38 cellular contexts compared by ENCODE assay signal in the genomic region with DNA sequence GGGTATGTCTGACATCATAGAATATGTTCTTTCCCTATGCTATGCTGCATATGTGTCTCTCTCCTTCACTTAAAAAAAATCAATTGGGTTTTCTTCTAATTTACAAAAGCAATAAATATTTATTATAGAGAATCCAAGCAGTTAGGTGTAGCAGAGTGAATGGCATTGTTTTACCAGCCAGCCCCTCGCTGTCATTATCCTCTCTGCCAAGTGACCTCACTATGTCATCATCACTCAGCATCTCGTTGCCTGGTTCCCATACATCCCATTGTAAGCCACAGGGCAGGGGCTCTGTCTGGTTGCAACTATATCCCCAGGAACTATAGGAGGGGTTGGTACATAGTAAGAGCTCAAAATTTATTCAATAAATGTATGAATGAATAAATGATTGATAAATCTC. TPM values are rescaled to one million over a fixed set of nuclear protein-coding genes. Genes with fewer than 3 reads are reported as not detected.
"Had no signal": no experiment of that assay in that cellular context is flagged by ENCODE, and none has a peak within 500 bp of the region (broad histone marks: within the 10 kb centered on the region; RNA-seq: fewer than 3 reads in every experiment).

No MANE protein-coding gene starts in this region.

- H3K4me1 Mint-ChIP-seq: activated naive CD8-positive, alpha-beta T cell treated with anti-CD3 and anti-CD28 coated beads for 36 hours; nephron; stimulated activated memory B cell treated with anti-CD40 and anti-IgM and Interleukin-4, amounts not matched to agents 10 μg/mL and 1 μg/mL and 100 μg/mL, for 72 hours had no signal

- H3K9me3 ChIP-seq: adrenal gland, body of pancreas, colonic mucosa, neutrophil, pancreas, prostate gland, stomach, thyroid gland, upper lobe of left lung, vagina had no signal

- H3K36me3 Mint-ChIP-seq: activated naive CD8-positive, alpha-beta T cell treated with anti-CD3 and anti-CD28 coated beads for 36 hours had no signal

- H3K4me3 ChIP-seq: adrenal gland, body of pancreas, cardiac muscle cell, colonic mucosa, pancreas, prostate gland, smooth muscle cell, stomach, thyroid gland, upper lobe of left lung, vagina had no signal

- H3K36me3 ChIP-seq: adrenal gland, cardiac muscle cell, colonic mucosa, neutrophil, pancreas, prostate gland, stomach, thyroid gland, upper lobe of left lung, vagina had no signal

- H3K9me3 Mint-ChIP-seq: activated naive CD4-positive, alpha-beta T cell treated with anti-CD3 and anti-CD28 coated beads for 36 hours; activated naive CD8-positive, alpha-beta T cell treated with anti-CD3 and anti-CD28 coated beads for 36 hours; activated T-helper 1 cell treated with anti-CD3 and anti-CD28 coated beads, Interleukin-12 subunit alpha, Interleukin-12 subunit beta, Interleukin-2, Interleukin-4 antibody, amounts not matched to agents 30 ng/mL and 10 ng/mL and 1 ng/mL, durations not matched to agents 14 hours and 24 hours and 36 hours; nephron; stimulated activated memory B cell treated with anti-CD40 and anti-IgM and Interleukin-4, amounts not matched to agents 10 μg/mL and 1 μg/mL and 100 μg/mL, for 72 hours had no signal

- H3K4me1 ChIP-seq: adrenal gland, body of pancreas, colonic mucosa, pancreas, prostate gland, stomach, thyroid gland, upper lobe of left lung, vagina had no signal

- H3K27me3 Mint-ChIP-seq: stimulated activated memory B cell treated with anti-CD40 and anti-IgM and Interleukin-4, amounts not matched to agents 10 μg/mL and 1 μg/mL and 100 μg/mL, for 72 hours had no signal

- FAIRE-seq: endometrium, frontal cortex, keratinocyte, pancreas, TTC549 had no signal

- DNase-seq: activated CD4-positive, alpha-beta T cell treated with anti-CD3 and anti-CD28 coated beads for 48 hours; activated CD4-positive, alpha-beta T cell treated with anti-CD3 and anti-CD28 coated beads, Interleukin-2, amount 50 U/mL, for 48 hours; activated CD8-positive, alpha-beta memory T cell treated with anti-CD3 and anti-CD28 coated beads for 24 hours; activated effector memory CD4-positive, alpha-beta T cell treated with anti-CD3 and anti-CD28 coated beads, Interleukin-2, amount 50 U/mL, for 16 hours; activated naive CD4-positive, alpha-beta T cell treated with anti-CD3 and anti-CD28 coated beads for 36 hours; activated naive CD8-positive, alpha-beta T cell treated with anti-CD3 and anti-CD28 coated beads for 36 hours; adrenal gland; aorta; body of pancreas; colonic mucosa; effector CD8-positive, alpha-beta T cell; head of caudate nucleus; hippocampal formation; left cardiac atrium; left ventricle myocardium superior; pancreas; stimulated activated CD4-positive, alpha-beta T cell treated with anti-CD3 and anti-CD28 coated beads, Interleukin-1b, Interleukin-23, amount 100 ng/mL, for 48 hours; stimulated activated CD4-positive, alpha-beta T cell treated with anti-CD3 and anti-CD28 coated beads, Interleukin-4, amount 100 ng/mL, for 4 hours; stimulated activated CD8-positive, alpha-beta memory T cell treated with anti-CD3 and anti-CD28 coated beads, Interleukin-4, amount 100 ng/mL, for 48 hours; stomach; T-helper 9 cell; thyroid gland; upper lobe of left lung had no signal

- H3K27me3 ChIP-seq: adrenal gland, body of pancreas, cardiac muscle cell, colonic mucosa, pancreas, thyroid gland, upper lobe of left lung, vagina had no signal

- H3K27ac Mint-ChIP-seq: activated naive CD4-positive, alpha-beta T cell treated with anti-CD3 and anti-CD28 coated beads for 36 hours; activated naive CD8-positive, alpha-beta T cell treated with anti-CD3 and anti-CD28 coated beads for 36 hours; activated T-helper 1 cell treated with anti-CD3 and anti-CD28 coated beads, Interleukin-12 subunit alpha, Interleukin-12 subunit beta, Interleukin-2, Interleukin-4 antibody, amounts not matched to agents 30 ng/mL and 10 ng/mL and 1 ng/mL, durations not matched to agents 14 hours and 24 hours and 36 hours; nephron; stimulated activated memory B cell treated with anti-CD40 and anti-IgM and Interleukin-4, amounts not matched to agents 10 μg/mL and 1 μg/mL and 100 μg/mL, for 72 hours had no signal

- H3K4me2 ChIP-seq: smooth muscle cell had no signal

- ATAC-seq: activated CD4-positive, CD25-positive, alpha-beta regulatory T cell treated with anti-CD3 and anti-CD28 coated beads, Interleukin-2, amount 50 U/mL, for 24 hours; body of pancreas; left cardiac atrium; left ventricle myocardium superior; pancreas; stimulated activated memory B cell treated with anti-CD40 and anti-IgM and Interleukin-4, amounts not matched to agents 10 μg/mL and 1 μg/mL and 100 μg/mL, for 72 hours had no signal

- H3K27ac ChIP-seq: adrenal gland, body of pancreas, colonic mucosa, neutrophil, pancreas, prostate gland, stomach, thyroid gland, upper lobe of left lung, vagina, VCaP had no signal

- H3K4me3 Mint-ChIP-seq: activated naive CD4-positive, alpha-beta T cell treated with anti-CD3 and anti-CD28 coated beads for 36 hours; activated naive CD8-positive, alpha-beta T cell treated with anti-CD3 and anti-CD28 coated beads for 36 hours; activated T-helper 1 cell treated with anti-CD3 and anti-CD28 coated beads, Interleukin-12 subunit alpha, Interleukin-12 subunit beta, Interleukin-2, Interleukin-4 antibody, amounts not matched to agents 30 ng/mL and 10 ng/mL and 1 ng/mL, durations not matched to agents 14 hours and 24 hours and 36 hours; nephron; stimulated activated memory B cell treated with anti-CD40 and anti-IgM and Interleukin-4, amounts not matched to agents 10 μg/mL and 1 μg/mL and 100 μg/mL, for 72 hours had no signal

RNA-seq across cellular contexts. Expression of gene KIAA0319, which starts 31.3 kb away (rescaled TPM):
- total RNA-seq: activated T-helper 1 cell treated with anti-CD3 and anti-CD28 coated beads, Interleukin-12 subunit alpha, Interleukin-12 subunit beta, Interleukin-2, Interleukin-4 antibody, amounts not matched to agents 30 ng/mL and 10 ng/mL and 1 ng/mL, durations not matched to agents 14 hours and 24 hours and 36 hours; left ventricle myocardium superior; lung microvascular endothelial cell; smooth muscle cell had no signal
- polyA plus RNA-seq: smooth muscle cell had no signal
